ENCODE assay signal across 9 cellular contexts in the genomic region with DNA sequence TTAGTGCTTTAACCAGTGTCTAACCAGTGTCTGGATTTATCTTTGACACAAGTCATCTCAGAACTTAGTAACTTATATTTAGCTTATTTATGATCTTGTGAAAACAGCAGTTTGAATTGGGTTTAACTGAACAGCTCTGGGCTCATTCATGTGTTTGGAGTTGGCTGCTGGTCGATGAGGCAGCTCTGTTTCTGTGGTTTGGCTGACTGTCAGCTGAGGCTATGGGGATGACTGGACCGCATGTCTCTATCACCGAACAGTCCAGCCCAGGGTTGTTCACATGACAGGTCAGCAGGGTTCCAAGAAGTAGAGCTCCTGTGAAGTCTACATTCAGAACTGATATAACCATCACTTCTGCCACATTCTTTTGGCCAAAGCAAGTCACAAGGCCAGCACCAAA. TPM values are rescaled to one million over a fixed set of nuclear protein-coding genes. Genes with fewer than 3 reads are reported as not detected.
A peak's percentile ranks its signal among the peaks of the same experiment; 100 is the strongest.
DNase-seq lines count a peak whose midpoint lies in the region; ATAC-seq and TF ChIP-seq lines count a peak whose summit lies in the region.
"Had no signal": no experiment of that assay in that cellular context is flagged by ENCODE, and none has a peak within 500 bp of the region (broad histone marks: within the 10 kb centered on the region; RNA-seq: fewer than 3 reads in every experiment).

No MANE protein-coding gene starts in this region.

- ATAC-seq in GM19025 (IDR thresholded peaks at IDR 0.05; ENCODE audit: low read depth, unreplicated experiment) (peak; percentile 98), HG02840 (IDR thresholded peaks at IDR 0.05; ENCODE audit: low FRiP score, unreplicated experiment) (peak; percentile 87), RWPE2 (ENCODE audit: low read depth) (peak; percentile 88)
- ATAC-seq in effector memory CD8-positive, alpha-beta T cell (replicated peaks): no peak

- no peaks in the 10 kb centered on the region for H3K9me3 Mint-ChIP-seq in effector memory CD8-positive, alpha-beta T cell

- no peak overlapping the region for H3K27ac ChIP-seq in RWPE2 (ENCODE audit: poor library complexity, severe bottlenecking)
- H3K27ac ChIP-seq: suprapubic skin had no signal

- no peak overlapping the region for H3K27ac Mint-ChIP-seq in effector memory CD8-positive, alpha-beta T cell

- no peak overlapping the region for H3K4me3 Mint-ChIP-seq in effector memory CD8-positive, alpha-beta T cell

- H3K4me1 ChIP-seq in RWPE2 (ENCODE audit: insufficient read depth, poor library complexity, severe bottlenecking): peaks cover 16% of the 10 kb centered on the region
- H3K4me1 ChIP-seq: suprapubic skin had no signal

- H3K4me3 ChIP-seq in RWPE2 (ENCODE audit: severe bottlenecking) (no peak overlapping the region), kidney epithelial cell (ENCODE audit: low read depth, low read length) (no peak overlapping the region)
- H3K4me3 ChIP-seq: suprapubic skin had no signal

- no peaks in the 10 kb centered on the region for H3K27me3 ChIP-seq in RWPE2 (ENCODE audit: insufficient read depth, poor library complexity, severe bottlenecking)
- no peaks in the 10 kb centered on the region for H3K27me3 ChIP-seq in kidney epithelial cell (ENCODE audit: control insufficient read depth, insufficient read depth, low read length)
- H3K27me3 ChIP-seq: suprapubic skin had no signal

- TF ChIP-seq CTCF in RWPE2 (IDR thresholded peaks at IDR 0.05; ENCODE audit: poor library complexity, severe bottlenecking) (no peak), kidney epithelial cell (IDR thresholded peaks at IDR 0.05; ENCODE audit: insufficient read depth, low read length, poor library complexity, severe bottlenecking) (no peak)

- no peaks in the 10 kb centered on the region for H3K9me3 ChIP-seq in RWPE2 (ENCODE audit: severe bottlenecking)

- no peaks in the 10 kb centered on the region for H3K36me3 ChIP-seq in RWPE2 (ENCODE audit: low read depth)
- H3K36me3 ChIP-seq in kidney epithelial cell (ENCODE audit: control insufficient read depth, insufficient read depth, low read length): no peaks in the 10 kb centered on the region
- H3K36me3 ChIP-seq: suprapubic skin had no signal

- DNase-seq in RWPE2 (ENCODE audit: low spot score) (peak; percentile 63), kidney epithelial cell (ENCODE audit: low read depth) (peak; percentile 85), dermis blood vessel endothelial cell (no peak), NCI-H1105 (lab: John Stamatoyannopoulos, UW) (no peak), NCI-H2196 treated with DMSO at 0.1 percent for 48 hours (lab: John Stamatoyannopoulos, UW; ENCODE audit: unreplicated experiment) (no peak)
- DNase-seq in effector memory CD8-positive, alpha-beta T cell: no peak

- H3K4me1 Mint-ChIP-seq in effector memory CD8-positive, alpha-beta T cell (ENCODE audit: low read depth in 2 of 2): no peaks in the 10 kb centered on the region

- no peaks in the 10 kb centered on the region for H3K27me3 Mint-ChIP-seq in effector memory CD8-positive, alpha-beta T cell

- no peaks in the 10 kb centered on the region for H3K36me3 Mint-ChIP-seq in effector memory CD8-positive, alpha-beta T cell (ENCODE audit: insufficient read depth)

RNA-seq across cellular contexts. Expression of a gene that starts 29.1 kb away (rescaled TPM):
- total RNA-seq in kidney epithelial cell (5.6 and 6.7 TPM in 2 replicates), dermis blood vessel endothelial cell (6.7 and 9.2 TPM in 2 replicates)

Comparison
In these comparisons a context has a peak if more than half of its experiments do, and no peak if none do; other contexts are left out.
1. DNase-seq: peak in RWPE2 (single experiment) and kidney epithelial cell (single experiment); none in dermis blood vessel endothelial cell (single experiment), NCI-H1105 (single experiment), NCI-H2196 treated with DMSO at 0.1 percent for 48 hours (single experiment) and effector memory CD8-positive, alpha-beta T cell (0 of 3).